In the genomic region with DNA sequence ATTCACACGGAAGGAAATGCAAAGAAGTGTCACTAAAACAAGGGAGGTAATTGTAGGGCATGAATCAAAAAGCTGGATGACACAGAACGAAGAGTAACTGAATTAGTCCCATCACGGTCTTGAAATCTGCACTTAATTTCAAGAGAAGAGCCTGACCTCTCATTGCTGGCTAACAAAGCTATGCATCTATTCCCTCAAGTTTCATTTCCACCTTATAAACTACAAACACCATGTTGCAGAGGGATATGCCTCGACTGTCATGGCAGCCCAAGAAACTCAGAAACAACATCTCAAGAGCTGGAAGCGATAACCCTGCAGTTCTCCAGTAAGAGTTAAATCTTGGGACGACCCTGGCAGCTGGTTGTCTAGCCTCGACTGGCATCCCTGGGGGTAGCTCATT, we compare ENCODE assay signal across 1 cellular context.
TF ChIP-seq lines count a peak whose summit lies in the region.

No MANE protein-coding gene starts in this region.

TF ChIP-seq in H1, 55 proteins besides CTCF, POLR2A, EP300 and RAD21:
- TF ChIP-seq POLR2AphosphoS5 (IDR thresholded peaks at IDR 0.05; ENCODE audit: low read depth, low read length) (0 out of 2 replicates have a peak, but pooled peaks have one; percentile 39), SUZ12 (IDR thresholded peaks at IDR 0.05; ENCODE audit: low read length) (no peak), SIX5 (IDR thresholded peaks at IDR 0.05; ENCODE audit: low read depth, low read length) (no peak)
